In genomic region chr5:18068851-18069250, GRCh38 we compare ENCODE assay signal across 20 cellular contexts.
A peak's percentile ranks its signal among the peaks of the same experiment; 100 is the strongest.
DNase-seq lines count a peak whose midpoint lies in the region; ATAC-seq and TF ChIP-seq lines count a peak whose summit lies in the region.
"Had no signal": no experiment of that assay in that cellular context is flagged by ENCODE, and none has a peak within 500 bp of the region (broad histone marks: within the 10 kb centered on the region; RNA-seq: fewer than 3 reads in every experiment).

No MANE protein-coding gene starts in this region.

- ATAC-seq in HG03571 (IDR thresholded peaks at IDR 0.05; ENCODE audit: unreplicated experiment) (no peak), HG02973 (IDR thresholded peaks at IDR 0.05; ENCODE audit: unreplicated experiment) (no peak)
- ATAC-seq: HCT116 had no signal

- no peaks in the 10 kb centered on the region for H3K36me3 ChIP-seq in tibial nerve
- H3K36me3 ChIP-seq: BE2C had no signal

- no peaks in the 10 kb centered on the region for H3K9me3 ChIP-seq in tibial nerve
- H3K9me3 ChIP-seq: BE2C, Caco-2 had no signal

- H3K4me3 ChIP-seq in tibial nerve, result no peak overlapping the region
- H3K4me3 ChIP-seq in lower leg skin (ENCODE audit: low read depth, poor library complexity, severe bottlenecking), result no peak overlapping the region
- H3K4me3 ChIP-seq: GM23248 had no signal

- DNase-seq in DMS 273 treated with DMSO at 0.1 percent for 48 hours (lab: John Stamatoyannopoulos, UW) (peak; percentile 68), NCI-H2171 treated with DMSO at 0.1 percent for 48 hours (lab: John Stamatoyannopoulos, UW) (peak; percentile 99), SHP77 (lab: John Stamatoyannopoulos, UW) (peak; percentile 43 to 49), left kidney (ENCODE audit: low read depth, low spot score) (peak; percentile 82), tibial nerve (ENCODE audit: low spot score in 2 of 2) (no peak), lower leg skin (ENCODE audit: low spot score in 2 of 2) (no peak)
- DNase-seq: BE2C; Caco-2; CD4-positive, alpha-beta T cell; GF-D8; GM23248; IMR-90; NCI-H1930; NCI-H510A; NK-92 treated with Interleukin-12 subunit alpha and Interleukin-12 subunit beta, amount 100 ng/mL, for 24 hours; Right ventricle myocardium superior had no signal

- no peak for TF ChIP-seq EP300 in tibial nerve (IDR thresholded peaks at IDR 0.05)

- intact Hi-C loops in lower leg skin (cut with DNase I; ENCODE audit: low total_unique reads), result no loop called here

- H3K4me1 ChIP-seq in tibial nerve, result no peaks in the 10 kb centered on the region
- H3K4me1 ChIP-seq: BE2C, Caco-2 had no signal

- no peaks in the 10 kb centered on the region for H3K27me3 ChIP-seq in tibial nerve
- H3K27me3 ChIP-seq: BE2C had no signal

- TF ChIP-seq CTCF in tibial nerve (IDR thresholded peaks at IDR 0.05), result no peak
- no peak for TF ChIP-seq CTCF in lower leg skin (IDR thresholded peaks at IDR 0.05)

- WGBS in tibial nerve, 2 donors, result 51 to 54% methylated on average over 6 of the region's 6 CpGs
- 83% methylated on average over 6 of the region's 6 CpGs for WGBS in lower leg skin, 2 donors

- no peak overlapping the region for H3K27ac ChIP-seq in tibial nerve
- H3K27ac ChIP-seq: GM23248, HL-60 had no signal

- TF ChIP-seq POLR2A in tibial nerve (IDR thresholded peaks at IDR 0.05) (no peak), lower leg skin (IDR thresholded peaks at IDR 0.05) (no peak)

Comparison
In these comparisons a context has a peak if more than half of its experiments do, and no peak if none do; other contexts are left out.
1. DNase-seq: peak in DMS 273 treated with DMSO at 0.1 percent for 48 hours (single experiment), NCI-H2171 treated with DMSO at 0.1 percent for 48 hours (single experiment), SHP77 (2 of 2) and left kidney (single experiment); none in tibial nerve (0 of 2) and lower leg skin (0 of 2).